Comparison of ENCODE assay signal across 24 cellular contexts in the genomic region with DNA sequence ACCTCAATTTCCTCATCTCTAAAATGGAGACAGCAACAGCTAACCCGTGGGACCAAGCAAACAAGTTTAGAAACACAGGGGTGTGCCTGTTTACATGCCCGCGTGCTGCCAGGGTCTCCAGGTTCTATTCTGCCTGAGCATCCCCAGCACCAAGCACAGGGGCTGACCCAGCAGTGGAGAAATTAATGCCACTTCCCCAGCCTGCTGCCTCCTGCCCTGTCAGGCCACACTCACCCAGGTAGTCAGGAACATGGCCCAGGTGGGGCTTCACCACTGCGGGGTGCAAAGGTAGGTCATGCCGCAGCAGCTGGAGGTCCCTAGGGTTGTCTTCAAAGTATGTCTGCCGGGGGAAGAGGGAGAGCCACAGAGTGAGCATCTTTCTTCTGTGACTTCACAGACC. TPM values are rescaled to one million over a fixed set of nuclear protein-coding genes. Genes with fewer than 3 reads are reported as not detected.
"Had no signal": no experiment of that assay in that cellular context is flagged by ENCODE, and none has a peak within 500 bp of the region (broad histone marks: within the 10 kb centered on the region; RNA-seq: fewer than 3 reads in every experiment).

No MANE protein-coding gene starts in this region.

- ATAC-seq: body of pancreas; foreskin keratinocyte; naive thymus-derived CD4-positive, alpha-beta T cell; stimulated activated naive CD8-positive, alpha-beta T cell treated with anti-CD3 and anti-CD28 coated beads, Interleukin-15, Interleukin-2, amounts not matched to agents 100 U/mL and 50 U/mL, for 24 hours; T-helper 17 cell had no signal

- H3K4me3 Mint-ChIP-seq: activated T-helper 1 cell treated with anti-CD3 and anti-CD28 coated beads, Interleukin-12 subunit alpha, Interleukin-12 subunit beta, Interleukin-2, Interleukin-4 antibody, amounts not matched to agents 30 ng/mL and 10 ng/mL and 1 ng/mL, durations not matched to agents 14 hours and 24 hours and 36 hours; immature natural killer cell; naive thymus-derived CD4-positive, alpha-beta T cell; neural progenitor cell; T-helper 17 cell had no signal

- DNase-seq: activated CD4-positive, alpha-beta T cell treated with anti-CD3 and anti-CD28 coated beads for 4 hours; activated CD4-positive, alpha-beta T cell treated with anti-CD3 and anti-CD28 coated beads, Interleukin-2, amount 50 U/mL, for 48 hours; activated CD4-positive, CD25-positive, alpha-beta regulatory T cell; activated naive CD4-positive, alpha-beta T cell; body of pancreas; dermis blood vessel endothelial cell; effector CD8-positive, alpha-beta T cell; foreskin keratinocyte; immature natural killer cell; left ventricle myocardium inferior; naive thymus-derived CD4-positive, alpha-beta T cell; retina; stimulated activated CD4-positive, alpha-beta T cell treated with anti-CD3 and anti-CD28 coated beads, Interleukin-4, amount 100 ng/mL, for 24 hours; stimulated activated naive CD8-positive, alpha-beta T cell treated with anti-CD3 and anti-CD28 coated beads, Interleukin-15, Interleukin-2, amounts not matched to agents 100 U/mL and 50 U/mL, for 24 hours; SW 1271; T-helper 17 cell had no signal

- H3K27ac Mint-ChIP-seq: activated T-helper 1 cell treated with anti-CD3 and anti-CD28 coated beads, Interleukin-12 subunit alpha, Interleukin-12 subunit beta, Interleukin-2, Interleukin-4 antibody, amounts not matched to agents 30 ng/mL and 10 ng/mL and 1 ng/mL, durations not matched to agents 14 hours and 24 hours and 36 hours; neural progenitor cell; progenitor cell of endocrine pancreas had no signal

- H3K27ac ChIP-seq: body of pancreas, cardiac muscle cell, foreskin keratinocyte, left ventricle myocardium inferior, neural progenitor cell, suprapubic skin, tibial nerve had no signal

- H3K9me3 Mint-ChIP-seq: activated T-helper 1 cell treated with anti-CD3 and anti-CD28 coated beads, Interleukin-12 subunit alpha, Interleukin-12 subunit beta, Interleukin-2, Interleukin-4 antibody, amounts not matched to agents 30 ng/mL and 10 ng/mL and 1 ng/mL, durations not matched to agents 14 hours and 24 hours and 36 hours; immature natural killer cell; naive thymus-derived CD4-positive, alpha-beta T cell; neural progenitor cell had no signal

- H3K27me3 Mint-ChIP-seq: naive thymus-derived CD4-positive, alpha-beta T cell; progenitor cell of endocrine pancreas; T-helper 17 cell had no signal

RNA-seq across cellular contexts. Expression of gene NPC1L1, which starts 26.8 kb away (rescaled TPM):
- total RNA-seq: activated T-helper 1 cell treated with anti-CD3 and anti-CD28 coated beads, Interleukin-12 subunit alpha, Interleukin-12 subunit beta, Interleukin-2, Interleukin-4 antibody, amounts not matched to agents 30 ng/mL and 10 ng/mL and 1 ng/mL, durations not matched to agents 14 hours and 24 hours and 36 hours; cardiac muscle cell; dermis blood vessel endothelial cell; foreskin keratinocyte; lung microvascular endothelial cell; urinary bladder had no signal
